ENCODE assay signal across 23 cellular contexts in the genomic region with DNA sequence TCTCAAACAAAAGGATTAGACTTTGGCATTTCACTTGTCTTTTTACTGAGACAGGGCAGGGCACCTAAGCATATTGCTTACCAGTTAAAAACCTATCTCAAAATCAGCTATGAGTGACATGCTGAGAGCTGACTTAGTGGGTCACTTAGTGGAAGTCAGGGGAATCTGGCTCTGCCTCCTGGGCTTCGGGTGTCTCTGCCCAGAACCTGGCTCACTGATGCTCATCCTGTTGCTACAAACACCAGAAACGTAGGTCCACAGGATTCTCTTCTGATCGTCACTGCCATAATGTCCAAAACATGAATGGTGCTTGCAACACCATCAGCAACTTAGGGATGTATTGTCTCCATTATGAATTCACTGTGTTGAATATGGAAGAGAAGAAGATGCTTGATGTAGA.
DNase-seq lines count a peak whose midpoint lies in the region; ATAC-seq, FAIRE-seq and TF ChIP-seq lines count a peak whose summit lies in the region.
"Had no signal": no experiment of that assay in that cellular context is flagged by ENCODE, and none has a peak within 500 bp of the region (broad histone marks: within the 10 kb centered on the region; RNA-seq: fewer than 3 reads in every experiment).

No MANE protein-coding gene starts in this region.

- DNase-seq in G401 (ENCODE audit: low spot score) (peak; percentile 57), MG63 (peak; percentile 6), chondrocyte (ENCODE audit: low spot score) (no peak), GM12891 (ENCODE audit: insufficient read length, low spot score) (no peak)
- DNase-seq in activated naive CD4-positive, alpha-beta T cell (lab: John Stamatoyannopoulos, UW): no peak
- DNase-seq: AML-193; Caco-2; Calu3; CD4-positive, alpha-beta T cell; CD8-positive, alpha-beta T cell; DMS79 treated with DMSO at 0.1 percent for 48 hours; GDM1 had no signal

- H3K4me2 ChIP-seq in OCI-LY3 (ENCODE audit: low read length): no peak overlapping the region
- H3K4me2 ChIP-seq: A549; BLaER1 treated with 17β-estradiol and CSF1 and Interleukin-3, amounts not matched to agents 10 nM and 100 nM had no signal

- no peaks in the 10 kb centered on the region for H4K20me1 ChIP-seq in OCI-LY3 (ENCODE audit: insufficient read depth, low read length)
- H4K20me1 ChIP-seq: BLaER1 treated with 17β-estradiol and CSF1 and Interleukin-3, amounts not matched to agents 10 nM and 100 nM had no signal

- H3K27ac ChIP-seq in OCI-LY3 (ENCODE audit: low read length): no peak overlapping the region
- H3K27ac ChIP-seq: 22Rv1; A549; BLaER1 treated with 17β-estradiol and CSF1 and Interleukin-3, amounts not matched to agents 10 nM and 100 nM; C4-2B had no signal

- FAIRE-seq in GM12891 (lab: Jason Lieb, UNC): no peak
- FAIRE-seq: A549, D721Med, GM12878, GM19239 had no signal

- H3K9me3 Mint-ChIP-seq in chondrocyte (ENCODE audit: low read depth): peaks cover 3% of the 10 kb centered on the region
- H3K9me3 Mint-ChIP-seq: CD4-positive, alpha-beta T cell; CD8-positive, alpha-beta T cell had no signal

- no peak for TF ChIP-seq CTCF in OCI-LY3 (IDR thresholded peaks at IDR 0.05; ENCODE audit: low read depth, low read length)
- no peak for TF ChIP-seq CTCF in chondrocyte (IDR thresholded peaks at IDR 0.05)

- H3K79me2 ChIP-seq in OCI-LY3 (ENCODE audit: low read length): no peaks in the 10 kb centered on the region

- peak overlapping the region; percentile 35; the same call in 1 of the 2 replicates for H2AFZ ChIP-seq in OCI-LY3 (ENCODE audit: low read depth, low read length)

- no peaks in the 10 kb centered on the region for H3K27me3 Mint-ChIP-seq in chondrocyte (ENCODE audit: low read depth)
- H3K27me3 Mint-ChIP-seq: B cell; CD4-positive, alpha-beta T cell had no signal

- H3K36me3 Mint-ChIP-seq in chondrocyte (ENCODE audit: low read depth): peaks cover 4% of the 10 kb centered on the region
- H3K36me3 Mint-ChIP-seq: CD8-positive, alpha-beta T cell had no signal

- ATAC-seq in GM21786 (IDR thresholded peaks at IDR 0.05; ENCODE audit: unreplicated experiment): no peak
- no peak for ATAC-seq in GM21447 (IDR thresholded peaks at IDR 0.05; ENCODE audit: unreplicated experiment)
- ATAC-seq: A549; CD8-positive, alpha-beta T cell; GM12878 had no signal

- no peak overlapping the region for H3K9ac ChIP-seq in OCI-LY3 (ENCODE audit: low read length)
- H3K9ac ChIP-seq: BLaER1 treated with 17β-estradiol and CSF1 and Interleukin-3, amounts not matched to agents 10 nM and 100 nM had no signal

- H3K4me1 ChIP-seq in OCI-LY3 (ENCODE audit: low read length): no peaks in the 10 kb centered on the region
- H3K4me1 ChIP-seq: A549, Caco-2 had no signal

- peaks cover 37% of the 10 kb centered on the region for H3K4me1 Mint-ChIP-seq in chondrocyte (ENCODE audit: low read depth)
- H3K4me1 Mint-ChIP-seq: B cell had no signal

- H3K27me3 ChIP-seq in MG63 (no peaks in the 10 kb centered on the region), OCI-LY3 (ENCODE audit: low read depth, low read length) (peaks cover 3% of the 10 kb centered on the region; the same call in 1 of the 2 replicates)
- H3K27me3 ChIP-seq: BLaER1 treated with 17β-estradiol and CSF1 and Interleukin-3, amounts not matched to agents 10 nM and 100 nM had no signal

- in situ Hi-C loops in G401 (cut with HindIII; ENCODE audit: low sequenced_read_pairs): no loop called here

- H3K27ac Mint-ChIP-seq in chondrocyte (ENCODE audit: unreplicated experiment): peak overlapping the region; percentile 61
- H3K27ac Mint-ChIP-seq: B cell; CD4-positive, alpha-beta T cell; CD8-positive, alpha-beta T cell had no signal

- no peak overlapping the region for H3K4me3 Mint-ChIP-seq in chondrocyte (ENCODE audit: unreplicated experiment)
- H3K4me3 Mint-ChIP-seq: B cell; CD4-positive, alpha-beta T cell; CD8-positive, alpha-beta T cell had no signal

- no peak for TF ChIP-seq POLR2A in GM12891 (IDR thresholded peaks at IDR 0.05; ENCODE audit: low read depth, low read length)

- H3K36me3 ChIP-seq in MG63: no peaks in the 10 kb centered on the region
- H3K36me3 ChIP-seq in OCI-LY3 (replicated peaks; ENCODE audit: low read depth, low read length): no peaks in the 10 kb centered on the region
- H3K36me3 ChIP-seq: BLaER1 treated with 17β-estradiol and CSF1 and Interleukin-3, amounts not matched to agents 10 nM and 100 nM had no signal

- H3K4me3 ChIP-seq in MG63 (no peak overlapping the region), OCI-LY3 (ENCODE audit: low read length) (no peak overlapping the region)
- H3K4me3 ChIP-seq: A549; BLaER1 treated with 17β-estradiol and CSF1 and Interleukin-3, amounts not matched to agents 10 nM and 100 nM; GM12878 had no signal

- H3K9me3 ChIP-seq in MG63 (no peaks in the 10 kb centered on the region), OCI-LY3 (ENCODE audit: insufficient read depth, low read length) (no peaks in the 10 kb centered on the region)
- H3K9me3 ChIP-seq: A549; BLaER1 treated with 17β-estradiol and CSF1 and Interleukin-3, amounts not matched to agents 10 nM and 100 nM; Caco-2 had no signal

TF ChIP-seq in GM12891, 5 proteins besides CTCF, POLR2A, EP300 and RAD21:
- TF ChIP-seq PAX5 (IDR thresholded peaks at IDR 0.05; ENCODE audit: insufficient read depth, low read length, severe bottlenecking): no peak
- no peak for TF ChIP-seq SPI1 (IDR thresholded peaks at IDR 0.05; ENCODE audit: low read depth, low read length)
- no peak for TF ChIP-seq TAF1 (IDR thresholded peaks at IDR 0.05; ENCODE audit: low read depth, low read length)
- TF ChIP-seq POU2F2 (IDR thresholded peaks at IDR 0.05; ENCODE audit: low read depth, low read length): no peak
- no peak for TF ChIP-seq POLR2AphosphoS5 (IDR thresholded peaks at IDR 0.05; ENCODE audit: low read depth, low read length)
TF ChIP-seq in GM12891: peak in this region for 0.

Comparison
In these comparisons a context has a peak if more than half of its experiments do, and no peak if none do; other contexts are left out.
1. DNase-seq: peak in G401 (single experiment) and MG63 (single experiment); none in chondrocyte (single experiment), activated naive CD4-positive, alpha-beta T cell (0 of 4) and GM12891 (single experiment).